Comparison of ENCODE assay signal across 9 cellular contexts in genomic region chr14:87615822-87616679, GRCh38.
A peak's percentile ranks its signal among the peaks of the same experiment; 100 is the strongest.
DNase-seq lines count a peak whose midpoint lies in the region; ATAC-seq, FAIRE-seq and TF ChIP-seq lines count a peak whose summit lies in the region.
"Had no signal": no experiment of that assay in that cellular context is flagged by ENCODE, and none has a peak within 500 bp of the region (broad histone marks: within the 10 kb centered on the region; RNA-seq: fewer than 3 reads in every experiment).

No MANE protein-coding gene starts in this region.

- no peak for TF ChIP-seq POLR2A in GM12891 (IDR thresholded peaks at IDR 0.05; ENCODE audit: low read depth, low read length)

- no peak overlapping the region for H3K4me3 Mint-ChIP-seq in osteocyte (ENCODE audit: unreplicated experiment)
- H3K4me3 Mint-ChIP-seq: naive thymus-derived CD4-positive, alpha-beta T cell had no signal

- no peak overlapping the region for H3K27ac Mint-ChIP-seq in osteocyte (ENCODE audit: unreplicated experiment)
- H3K27ac Mint-ChIP-seq: naive thymus-derived CD4-positive, alpha-beta T cell had no signal

- H3K27me3 Mint-ChIP-seq in osteocyte (ENCODE audit: unreplicated experiment) = no peaks in the 10 kb centered on the region

- H3K36me3 Mint-ChIP-seq in osteocyte (ENCODE audit: unreplicated experiment) = no peaks in the 10 kb centered on the region

- H3K9me3 Mint-ChIP-seq in osteocyte (ENCODE audit: unreplicated experiment) = no peaks in the 10 kb centered on the region

- ATAC-seq in HG02623 (IDR thresholded peaks at IDR 0.05; ENCODE audit: unreplicated experiment) (peak; percentile 71), HG03469 (IDR thresholded peaks at IDR 0.05; ENCODE audit: unreplicated experiment) (no peak)
- ATAC-seq: naive thymus-derived CD4-positive, alpha-beta T cell had no signal

- no peak for DNase-seq in AG09319 (ENCODE audit: extremely low read depth, low read depth)
- DNase-seq in GM12891 (ENCODE audit: insufficient read length, low spot score) = peak; percentile 24
- peak; percentile 58 to 85 (median 74) for DNase-seq in NCI-H1417 (lab: John Stamatoyannopoulos, UW)
- peak; percentile 1 for DNase-seq in activated CD4-positive, alpha-beta T cell treated with anti-CD3 and anti-CD28 coated beads, Interleukin-2, amount 50 U/mL, for 1 hour
- DNase-seq in fibroblast of peridontal ligament (ENCODE audit: extremely low read depth) = peak; percentile 32
- DNase-seq in osteocyte (ENCODE audit: extremely low spot score, unreplicated experiment) = no peak

- TF ChIP-seq CTCF in AG09319 (IDR thresholded peaks at IDR 0.05; ENCODE audit: low read depth, low read length) (peak; percentile 57), osteocyte (IDR thresholded peaks at IDR 0.05) (peak; percentile 83)

- peak; percentile 84 for FAIRE-seq in GM12891 (lab: Jason Lieb, UNC)

- H3K4me1 Mint-ChIP-seq in osteocyte (ENCODE audit: unreplicated experiment) = no peaks in the 10 kb centered on the region
- H3K4me1 Mint-ChIP-seq: naive thymus-derived CD4-positive, alpha-beta T cell had no signal

TF ChIP-seq in GM12891, 5 proteins besides CTCF, POLR2A, EP300 and RAD21:
- no peak for TF ChIP-seq POU2F2 (IDR thresholded peaks at IDR 0.05; ENCODE audit: low read depth, low read length)
- no peak for TF ChIP-seq POLR2AphosphoS5 (IDR thresholded peaks at IDR 0.05; ENCODE audit: low read depth, low read length)
- no peak for TF ChIP-seq TAF1 (IDR thresholded peaks at IDR 0.05; ENCODE audit: low read depth, low read length)
- no peak for TF ChIP-seq SPI1 (IDR thresholded peaks at IDR 0.05; ENCODE audit: low read depth, low read length)
- no peak for TF ChIP-seq PAX5 (IDR thresholded peaks at IDR 0.05; ENCODE audit: insufficient read depth, low read length, severe bottlenecking)
TF ChIP-seq in GM12891: peak in this region for 0.

Comparison
In these comparisons a context has a peak if more than half of its experiments do, and no peak if none do; other contexts are left out.
1. DNase-seq: peak in GM12891 (single experiment), NCI-H1417 (3 of 3), activated CD4-positive, alpha-beta T cell treated with anti-CD3 and anti-CD28 coated beads, Interleukin-2, amount 50 U/mL, for 1 hour (single experiment) and fibroblast of peridontal ligament (single experiment); none in AG09319 (single experiment) and osteocyte (single experiment).